Comparison of ENCODE assay signal across 18 cellular contexts in genomic region chr9:109312783-109313182, GRCh38.
"Had no signal": no experiment of that assay in that cellular context is flagged by ENCODE, and none has a peak within 500 bp of the region (broad histone marks: within the 10 kb centered on the region; RNA-seq: fewer than 3 reads in every experiment).

No MANE protein-coding gene starts in this region.

- H3K36me3 ChIP-seq: heart right ventricle, neutrophil, tibial artery, vagina had no signal

- DNase-seq: activated CD4-positive, alpha-beta T cell treated with anti-CD3 and anti-CD28 coated beads for 1 hour; activated CD4-positive, alpha-beta T cell treated with anti-CD3 and anti-CD28 coated beads, Interleukin-2, amount 50 U/mL, for 4 hours; activated naive CD4-positive, alpha-beta T cell treated with anti-CD3 and anti-CD28 coated beads for 36 hours; activated naive CD8-positive, alpha-beta T cell treated with anti-CD3 and anti-CD28 coated beads, Interleukin-2, amount 50 U/mL, for 24 hours; activated T-cell treated with anti-CD3 and anti-CD28 coated beads for 4 hours; aorta; endodermal cell; heart right ventricle; left cardiac atrium; naive B cell; retina; stimulated activated CD4-positive, alpha-beta T cell treated with anti-CD3 and anti-CD28 coated beads, Interleukin-2, amount 100 ng/mL, for 48 hours; tibial artery had no signal

- ATAC-seq: activated naive CD8-positive, alpha-beta T cell treated with anti-CD3 and anti-CD28 coated beads, Interleukin-2, amount 50 U/mL, for 24 hours; activated T-helper 17 cell treated with anti-CD3 and anti-CD28 coated beads, Interleukin-2, amount 50 U/mL, for 72 hours; heart right ventricle; left cardiac atrium; stimulated activated memory B cell treated with anti-CD40 and anti-IgM and Interleukin-4, amounts not matched to agents 10 μg/mL and 1 μg/mL and 100 μg/mL, for 72 hours had no signal

- H3K27me3 ChIP-seq: vagina had no signal

- H3K9me3 ChIP-seq: heart right ventricle, neutrophil, tibial artery, vagina had no signal

- FAIRE-seq: frontal cortex had no signal

- H3K27ac ChIP-seq: neutrophil, tibial artery, vagina had no signal

- H3K4me3 ChIP-seq: heart right ventricle, tibial artery, vagina had no signal
